Comparison of ENCODE assay signal across 8 cellular contexts in the genomic region with DNA sequence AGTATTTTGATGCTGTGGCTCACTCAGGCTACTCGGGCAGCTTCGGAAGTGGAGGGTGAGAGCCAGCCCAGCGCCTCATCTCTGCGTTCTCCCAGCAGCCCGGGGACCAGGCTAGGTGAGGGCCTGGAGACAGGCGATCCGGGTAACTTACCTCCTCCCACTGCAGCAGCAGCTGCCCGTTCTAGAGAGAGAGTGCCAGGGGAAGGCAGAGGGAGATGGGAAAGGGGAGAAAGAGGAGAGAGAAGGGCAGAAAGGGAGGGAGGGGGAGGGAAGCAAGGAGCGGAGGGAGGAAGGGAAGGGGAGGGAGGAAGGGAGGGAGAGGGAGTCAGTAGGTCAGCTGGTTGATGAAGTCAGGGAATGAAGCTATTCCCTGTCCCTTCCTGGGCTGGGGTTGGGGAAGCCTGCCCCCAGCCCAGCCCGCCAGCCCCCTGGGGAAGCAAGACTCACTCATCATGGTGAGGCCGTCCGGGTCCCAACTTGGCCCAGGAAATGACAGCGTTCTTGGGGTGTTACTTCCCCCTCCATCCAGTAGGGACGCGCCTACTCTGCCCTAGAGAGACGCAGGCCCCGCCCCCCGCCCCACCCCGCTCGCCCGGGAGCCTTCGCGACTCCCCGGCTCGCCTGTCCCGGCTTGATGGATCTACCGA.
DNase-seq lines count a peak whose midpoint lies in the region; ATAC-seq lines count a peak whose summit lies in the region.

A gene with protein sequence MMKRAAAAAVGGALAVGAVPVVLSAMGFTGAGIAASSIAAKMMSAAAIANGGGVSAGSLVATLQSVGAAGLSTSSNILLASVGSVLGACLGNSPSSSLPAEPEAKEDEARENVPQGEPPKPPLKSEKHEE (minus strand): TSS at position 494 of the 647 bp plus-strand sequence. CDS start 40 bp downstream, at position 454.

- DNase-seq in SKM-1 treated with dmso at 0.1 percent for 144 hours (lab: John Stamatoyannopoulos, UW; ENCODE audit: unreplicated experiment), result peak; percentile 34
- no peak for DNase-seq in SKM-1 (lab: John Stamatoyannopoulos, UW; ENCODE audit: unreplicated experiment)
- DNase-seq in NCI-H2171 treated with DMSO at 0.1 percent for 48 hours (lab: John Stamatoyannopoulos, UW), result peak; percentile 89
- peak; percentile 24 to 66 (median 37) for DNase-seq in activated CD4-positive, CD25-positive, alpha-beta regulatory T cell (lab: John Stamatoyannopoulos, UW)
- peak; percentile 33 to 90 (median 76) for DNase-seq in caudate nucleus (lab: John Stamatoyannopoulos, UW)
- DNase-seq in islet precursor cell, result peak; percentile 92
- peak; percentile 63 for DNase-seq in stimulated activated CD4-positive, alpha-beta T cell treated with anti-CD3 and anti-CD28 coated beads, Interleukin-12 subunit alpha, Interleukin-12 subunit beta, amount 100 ng/mL, for 4 hours

- ATAC-seq in HG02981 (IDR thresholded peaks at IDR 0.05; ENCODE audit: unreplicated experiment), result peak; percentile 96

- peak within 1 kb of the TSS; percentile 82 for H3K27ac ChIP-seq in caudate nucleus (ENCODE audit: low read depth, low read length)
